ENCODE assay signal across 9 cellular contexts in the genomic region with DNA sequence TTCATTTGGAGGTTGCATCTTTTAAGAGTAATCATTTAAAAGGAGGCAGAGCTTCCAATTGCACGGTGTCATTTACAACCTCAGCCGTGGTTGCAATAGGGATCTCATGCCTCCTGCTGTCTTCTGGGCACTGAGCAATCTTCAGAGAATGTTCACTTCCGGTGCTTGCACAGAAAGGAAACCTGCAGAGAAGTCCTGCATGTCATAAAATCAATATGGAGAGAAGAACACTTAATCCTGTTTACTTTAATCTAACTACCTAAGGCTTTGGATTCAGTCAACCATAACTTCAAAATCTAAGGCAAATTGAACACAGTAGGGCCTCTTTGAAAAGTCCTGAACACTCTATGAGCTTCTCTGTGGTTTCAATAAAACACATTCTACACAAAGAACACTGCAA. TPM values are rescaled to one million over a fixed set of nuclear protein-coding genes. Genes with fewer than 3 reads are reported as not detected.
DNase-seq lines count a peak whose midpoint lies in the region; ATAC-seq and TF ChIP-seq lines count a peak whose summit lies in the region.
"Had no signal": no experiment of that assay in that cellular context is flagged by ENCODE, and none has a peak within 500 bp of the region (broad histone marks: within the 10 kb centered on the region; RNA-seq: fewer than 3 reads in every experiment).

No MANE protein-coding gene starts in this region.

- peaks cover 4% of the 10 kb centered on the region for H3K9me1 ChIP-seq in IMR-90 (ENCODE audit: insufficient read depth, low read length)

- H4K91ac ChIP-seq in IMR-90 (ENCODE audit: insufficient read depth, low read depth, low read length) = no peak overlapping the region

- intact Hi-C loops in IMR-90 (cut with micrococcal nuclease) = loop anchor here (5.0 kb wide), 1 partner anchor 157 kb away; no protein-coding TSS in a partner anchor
- intact Hi-C loops in left colon (cut with DNase I, micrococcal nuclease) = loop anchor here in 1 of 2 donors (5.0 kb wide), 1 partner anchor 157 kb away; no protein-coding TSS in a partner anchor

- POLR2A ChIA-PET in IMR-90 (lab: Charles Lee; ENCODE audit: unreplicated experiment) (no interaction called here), SK-N-SH (lab: Yijun Ruan, JAX) (no interaction called here)

- no peak overlapping the region for H4K5ac ChIP-seq in IMR-90 (ENCODE audit: low read depth, low read length)

- H3K36me3 ChIP-seq in IMR-90 (ENCODE audit: control insufficient read depth, insufficient read depth, low read length) = no peaks in the 10 kb centered on the region
- no peaks in the 10 kb centered on the region for H3K36me3 ChIP-seq in SK-N-SH (replicated peaks in 1 of 2; ENCODE audit: control insufficient read depth in 1 of 2, insufficient read depth in 2 of 2, low read length in 1 of 2)
- H3K36me3 ChIP-seq: SJSA1 had no signal

- no peaks in the 10 kb centered on the region for H4K20me1 ChIP-seq in IMR-90 (ENCODE audit: insufficient read depth, low read length)
- H4K20me1 ChIP-seq in SK-N-SH (ENCODE audit: insufficient read depth) = no peaks in the 10 kb centered on the region

- WGBS in IMR-90 (ENCODE audit: extremely low coverage in 2 of 2, insufficient read length in 1 of 2), 2 experiments = no CpG with 5 or more reads among the region's 3 CpGs
- WGBS in SK-N-SH (ENCODE audit: low lambda C conversion rate) = 35% methylated on average over 3 of the region's 3 CpGs

- TF ChIP-seq POLR2A in IMR-90 (IDR thresholded peaks at IDR 0.05; ENCODE audit: low read depth, low read length) = no peak

- H2AK5ac ChIP-seq in IMR-90 (ENCODE audit: low read depth, low read length) = no peak overlapping the region

- no peaks in the 10 kb centered on the region for H3K79me2 ChIP-seq in SK-N-SH (ENCODE audit: insufficient read depth)

- H3K14ac ChIP-seq in IMR-90 (replicated peaks; ENCODE audit: low read depth, low read length) = no peak overlapping the region

- H2AFZ ChIP-seq in IMR-90 (replicated peaks; ENCODE audit: low read length, poor library complexity) = no peak overlapping the region
- peak overlapping the region; percentile 10 for H2AFZ ChIP-seq in SK-N-SH (ENCODE audit: low read depth)

- H2BK120ac ChIP-seq in IMR-90 (ENCODE audit: low read depth, low read length) = no peak overlapping the region

- H3K4me2 ChIP-seq in IMR-90 (ENCODE audit: low read depth, low read length) (no peak overlapping the region), SK-N-SH (no peak overlapping the region)

- no peak overlapping the region for H3K4me3 ChIP-seq in IMR-90 (ENCODE audit: insufficient read depth, low read depth, low read length)
- H3K4me3 ChIP-seq in SK-N-SH (ENCODE audit: low read depth in 2 of 2, low read length in 1 of 2) = no peak overlapping the region
- H3K4me3 ChIP-seq: SJSA1 had no signal

- no peaks in the 10 kb centered on the region for H3K79me1 ChIP-seq in IMR-90 (ENCODE audit: low read depth in 1 of 2, low read length in 2 of 2)

- in situ Hi-C loops in IMR-90 (cut with MboI; ENCODE audit: low sequenced_read_pairs) = no loop called here

- H3K56ac ChIP-seq in IMR-90 (ENCODE audit: extremely low read depth, insufficient read depth, low read length) = no peak overlapping the region

- peak; percentile 27; the same call in 1 of the 2 replicates for TF ChIP-seq CTCF in IMR-90 (conservative IDR thresholded peaks at IDR 0.05; ENCODE audit: low read depth, low read length)
- no peak; the same call in 1 of the 2 replicates for TF ChIP-seq CTCF in SK-N-SH (IDR thresholded peaks at IDR 0.05)

- no peak overlapping the region for H4K8ac ChIP-seq in IMR-90 (ENCODE audit: low read depth in 2 of 2, low read length in 2 of 2)

- TF ChIP-seq EP300 in SK-N-SH (IDR thresholded peaks at IDR 0.05; ENCODE audit: borderline replicate concordance in 1 of 2, low read depth in 1 of 2, low read length in 1 of 2) = no peak

- ATAC-seq in IMR-90 (ENCODE audit: low read depth) = peak; percentile 85
- ATAC-seq in left colon = peak; percentile 98
- ATAC-seq in GM21723 (IDR thresholded peaks at IDR 0.05; ENCODE audit: unreplicated experiment) = no peak
- no peak for ATAC-seq in GM19324 (IDR thresholded peaks at IDR 0.05; ENCODE audit: low FRiP score, unreplicated experiment)
- ATAC-seq in GM18907 (IDR thresholded peaks at IDR 0.05; ENCODE audit: unreplicated experiment) = no peak

- no peak overlapping the region for H2BK20ac ChIP-seq in IMR-90 (ENCODE audit: low read depth, low read length)

- H3K23ac ChIP-seq in IMR-90 (ENCODE audit: low read depth, low read length) = no peak overlapping the region

- H3K9me2 ChIP-seq in SK-N-SH = no peaks in the 10 kb centered on the region

- no peak overlapping the region for H3K18ac ChIP-seq in IMR-90 (ENCODE audit: low read depth, low read length)

- H3K9ac ChIP-seq in IMR-90 (ENCODE audit: low read depth, low read length) = no peak overlapping the region
- no peak overlapping the region for H3K9ac ChIP-seq in SK-N-SH

- dilution Hi-C loops in IMR-90 (cut with HindIII; ENCODE audit: low sequenced_read_pairs, unreplicated experiment) = no loop called here

- BruUV-seq in IMR-90 (replicated peaks; lab: Mats Ljungman, UMichigan) = no TSS peak

- H3K4me1 ChIP-seq in IMR-90 (ENCODE audit: control insufficient read depth, insufficient read depth, low read length) = peaks cover 4% of the 10 kb centered on the region
- peaks cover 0 to 9% of the 10 kb centered on the region in 2 experiments; a peak in 1 of 4 replicates for H3K4me1 ChIP-seq in SK-N-SH (ENCODE audit: control insufficient read depth in 1 of 2, insufficient read depth in 2 of 2, low read depth in 1 of 2, low read length in 1 of 2)
- H3K4me1 ChIP-seq: SJSA1 had no signal

- CTCF ChIA-PET in IMR-90 (lab: Yijun Ruan, JAX) (interaction anchor here (0.6 to 1.4 kb wide), 3 partner anchors 10 to 525 kb away, joined by 3 read pairs; no protein-coding TSS in a partner anchor), SK-N-SH (lab: Yijun Ruan, JAX) (interaction anchor here (1.6 kb wide), 1 partner anchor 129 kb away, joined by 3 read pairs; no protein-coding TSS in a partner anchor)

- no peak overlapping the region for H3K27ac ChIP-seq in IMR-90 (ENCODE audit: insufficient read depth, low read length)
- H3K27ac ChIP-seq in SK-N-SH (ENCODE audit: low read depth in 2 of 2, low read length in 1 of 2) = no peak overlapping the region
- H3K27ac ChIP-seq: SJSA1 had no signal

- TF ChIP-seq RAD21 in IMR-90 (IDR thresholded peaks at IDR 0.05; ENCODE audit: low read length) = 0 out of 2 replicates have a peak, but pooled peaks have one; percentile 20
- TF ChIP-seq RAD21 in SK-N-SH (IDR thresholded peaks at IDR 0.05; ENCODE audit: low read length) = no peak

- peak; percentile 40 for DNase-seq in GM03348 (ENCODE audit: low spot score)
- peak; percentile 74 for DNase-seq in IMR-90
- no peak for DNase-seq in SK-N-SH
- DNase-seq in left colon = peak in 1 of 2 donors; percentile 34
- DNase-seq in activated gamma-delta T cell (lab: John Stamatoyannopoulos, UW) = no peak

- H3K27me3 ChIP-seq in IMR-90 (ENCODE audit: control insufficient read depth, insufficient read depth, low read length) (no peaks in the 10 kb centered on the region), SK-N-SH (ENCODE audit: insufficient read depth) (no peaks in the 10 kb centered on the region)
- H3K27me3 ChIP-seq: SJSA1 had no signal

- H2AK9ac ChIP-seq in IMR-90 (replicated peaks; ENCODE audit: low read depth, low read length, poor library complexity) = no peak overlapping the region

- H3K9me3 ChIP-seq in IMR-90 (ENCODE audit: control insufficient read depth, insufficient read depth, low read length) = no peaks in the 10 kb centered on the region
- no peaks in the 10 kb centered on the region for H3K9me3 ChIP-seq in SK-N-SH
- H3K9me3 ChIP-seq: SJSA1 had no signal

- H3F3A ChIP-seq in SK-N-SH (replicated peaks; ENCODE audit: insufficient read depth) = no peaks in the 10 kb centered on the region

- H2BK5ac ChIP-seq in IMR-90 (ENCODE audit: low read depth, low read length, poor library complexity, severe bottlenecking) = no peak overlapping the region

- H2BK15ac ChIP-seq in IMR-90 (ENCODE audit: low read depth, low read length) = no peak overlapping the region

- no peak overlapping the region for H3K4ac ChIP-seq in IMR-90 (ENCODE audit: low read depth, low read length)

TF ChIP-seq in IMR-90, 13 proteins besides CTCF, POLR2A, EP300 and RAD21:
- no peak for TF ChIP-seq RCOR1 (IDR thresholded peaks at IDR 0.05; ENCODE audit: insufficient replicate concordance, low read length)
- 0 out of 2 replicates have a peak, but pooled peaks have one; percentile 24 for TF ChIP-seq CEBPB (IDR thresholded peaks at IDR 0.05; ENCODE audit: low read depth, low read length)

TF ChIP-seq in SK-N-SH, 30 proteins besides CTCF, POLR2A, EP300 and RAD21 (continues in another document):
- TF ChIP-seq NFIC (IDR thresholded peaks at IDR 0.05; ENCODE audit: borderline replicate concordance) = no peak
- no peak for TF ChIP-seq FOXM1 (IDR thresholded peaks at IDR 0.05; ENCODE audit: low read depth)
- TF ChIP-seq TAF1 (IDR thresholded peaks at IDR 0.05; ENCODE audit: borderline replicate concordance, low read depth, low read length) = no peak
- TF ChIP-seq FOXJ3 (CRISPR knock-in tag; IDR thresholded peaks at IDR 0.05) = no peak

RNA-seq across cellular contexts. Expression of gene MAP10, which starts 11.3 kb away (rescaled TPM):
- 1.1 TPM in 2 replicates for total RNA-seq in IMR-90 (2012; rRNA removed)
- polyA plus RNA-seq in IMR-90 (2012; rRNA removed) = 1.0 TPM in 2 replicates
- polyA plus RNA-seq in IMR-90 (2012; cell fraction: cytosol; rRNA removed) = 0.66 and 0.71 TPM in 2 replicates
- 0.63 and 0.67 TPM in 2 replicates for polyA plus RNA-seq in IMR-90 (2012; cell fraction: nucleus; rRNA removed; ENCODE audit: low replicate concordance)
- polyA plus RNA-seq in SK-N-SH (2012; rRNA removed) = 0.43 and 0.45 TPM in 2 replicates
- 0.52 and 0.55 TPM in 2 replicates for polyA plus RNA-seq in SK-N-SH (2012; cell fraction: cytosol; rRNA removed)
- polyA plus RNA-seq in SK-N-SH (2012; cell fraction: nucleus; rRNA removed) = 0.29 and 0.52 TPM in 2 replicates
- 1 to 10 TPM; 1.7 to 2.1 TPM for total RNA-seq in left colon
- total RNA-seq: SJSA1 had no signal

Comparison
In these comparisons a context has a peak if more than half of its experiments do, and no peak if none do; other contexts are left out.
1. DNase-seq: peak in GM03348 (single experiment) and IMR-90 (single experiment); none in SK-N-SH (single experiment) and activated gamma-delta T cell (single experiment).
2. ATAC-seq: peak in IMR-90 (single experiment) and left colon (single experiment); none in GM21723 (single experiment), GM19324 (single experiment) and GM18907 (single experiment).